In the genomic region with DNA sequence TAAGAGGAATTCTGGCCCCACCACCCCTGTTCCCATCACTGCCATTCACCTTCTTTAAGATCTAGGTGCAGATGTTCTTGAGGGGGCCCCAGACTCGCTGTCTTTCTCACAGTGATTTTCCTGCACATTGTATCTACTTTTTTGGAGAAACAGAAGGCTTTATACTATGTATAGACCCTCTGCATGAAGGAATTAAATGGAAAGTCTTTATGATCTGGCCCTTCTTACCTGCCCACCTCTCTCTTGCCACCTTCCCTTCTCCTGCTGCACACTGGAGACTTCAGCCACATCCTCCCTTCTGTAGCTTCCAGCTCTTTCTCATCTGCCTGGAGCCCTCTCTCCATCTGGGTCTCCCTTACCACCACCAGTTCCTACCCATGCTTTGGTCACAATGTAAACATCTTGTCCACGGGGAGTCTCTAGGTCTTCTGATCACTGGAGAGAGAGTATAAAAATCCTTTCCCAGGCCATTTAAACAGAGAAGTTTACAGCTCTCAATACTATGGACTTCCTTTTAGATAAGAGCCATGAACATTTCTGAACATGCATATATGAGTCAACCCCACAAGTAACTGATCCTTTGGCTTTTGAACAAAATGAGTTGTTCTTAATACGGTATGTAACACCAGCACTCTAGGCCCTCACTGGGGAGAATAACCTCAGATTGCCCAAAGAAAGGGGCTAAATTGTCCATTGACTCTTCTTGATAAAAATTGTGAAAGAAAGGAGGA, we compare ENCODE assay signal across 11 cellular contexts. TPM values are rescaled to one million over a fixed set of nuclear protein-coding genes. Genes with fewer than 3 reads are reported as not detected.
DNase-seq lines count a peak whose midpoint lies in the region; ATAC-seq, FAIRE-seq and TF ChIP-seq lines count a peak whose summit lies in the region.
"Had no signal": no experiment of that assay in that cellular context is flagged by ENCODE, and none has a peak within 500 bp of the region (broad histone marks: within the 10 kb centered on the region; RNA-seq: fewer than 3 reads in every experiment).

No MANE protein-coding gene starts in this region.

- peaks cover 78% of the 10 kb centered on the region for H3K4me1 Mint-ChIP-seq in activated T-helper 1 cell treated with anti-CD3 and anti-CD28 coated beads, Interleukin-12 subunit alpha, Interleukin-12 subunit beta, Interleukin-2, Interleukin-4 antibody, amounts not matched to agents 30 ng/mL and 10 ng/mL and 1 ng/mL, durations not matched to agents 14 hours and 24 hours and 36 hours (ENCODE audit: low read depth)

- no peaks in the 10 kb centered on the region for H3K27me3 Mint-ChIP-seq in activated T-helper 1 cell treated with anti-CD3 and anti-CD28 coated beads, Interleukin-12 subunit alpha, Interleukin-12 subunit beta, Interleukin-2, Interleukin-4 antibody, amounts not matched to agents 30 ng/mL and 10 ng/mL and 1 ng/mL, durations not matched to agents 14 hours and 24 hours and 36 hours (ENCODE audit: insufficient read depth)

- dilution Hi-C loops in keratinocyte (cut with MboI; ENCODE audit: extremely low pct_ligation_motif_present, low sequenced_read_pairs): no loop called here

- H3K27ac Mint-ChIP-seq in activated T-helper 1 cell treated with anti-CD3 and anti-CD28 coated beads, Interleukin-12 subunit alpha, Interleukin-12 subunit beta, Interleukin-2, Interleukin-4 antibody, amounts not matched to agents 30 ng/mL and 10 ng/mL and 1 ng/mL, durations not matched to agents 14 hours and 24 hours and 36 hours: peak overlapping the region; percentile 93

- no peak overlapping the region for H3K9ac ChIP-seq in keratinocyte (ENCODE audit: control insufficient read depth, extremely low read depth, insufficient read depth, low read length)
- H3K9ac ChIP-seq: KMS-11 had no signal

- H3K4me2 ChIP-seq in keratinocyte (ENCODE audit: control insufficient read depth, extremely low read depth, insufficient read depth, low read depth, low read length): peak overlapping the region; percentile 76
- H3K4me2 ChIP-seq in PC-9: no peak overlapping the region
- H3K4me2 ChIP-seq: KMS-11 had no signal

- H4K20me1 ChIP-seq in keratinocyte (ENCODE audit: control insufficient read depth, extremely low read depth, insufficient read depth, low read length): no peaks in the 10 kb centered on the region
- H4K20me1 ChIP-seq in PC-9 (ENCODE audit: insufficient read depth): no peaks in the 10 kb centered on the region

- H3K9me3 ChIP-seq in right atrium auricular region (no peaks in the 10 kb centered on the region), keratinocyte (ENCODE audit: control insufficient read depth, low read depth, low read length) (no peaks in the 10 kb centered on the region), PC-9 (ENCODE audit: insufficient read depth, low read depth) (no peaks in the 10 kb centered on the region), gastroesophageal sphincter (no peaks in the 10 kb centered on the region)

- H3K79me2 ChIP-seq in keratinocyte (ENCODE audit: control insufficient read depth, insufficient read depth, low read length) (no peaks in the 10 kb centered on the region), PC-9 (ENCODE audit: low read depth) (no peaks in the 10 kb centered on the region)

- peaks cover 3% of the 10 kb centered on the region for H3K9me3 Mint-ChIP-seq in activated T-helper 1 cell treated with anti-CD3 and anti-CD28 coated beads, Interleukin-12 subunit alpha, Interleukin-12 subunit beta, Interleukin-2, Interleukin-4 antibody, amounts not matched to agents 30 ng/mL and 10 ng/mL and 1 ng/mL, durations not matched to agents 14 hours and 24 hours and 36 hours

- H2AFZ ChIP-seq in keratinocyte (ENCODE audit: control insufficient read depth, low read length): peak overlapping the region; percentile 85
- no peak overlapping the region for H2AFZ ChIP-seq in PC-9

- H3K36me3 Mint-ChIP-seq in activated T-helper 1 cell treated with anti-CD3 and anti-CD28 coated beads, Interleukin-12 subunit alpha, Interleukin-12 subunit beta, Interleukin-2, Interleukin-4 antibody, amounts not matched to agents 30 ng/mL and 10 ng/mL and 1 ng/mL, durations not matched to agents 14 hours and 24 hours and 36 hours (ENCODE audit: low read depth): peaks cover 40% of the 10 kb centered on the region

- no peak overlapping the region for H3K4me3 ChIP-seq in right atrium auricular region
- peak overlapping the region in 1 of 3 experiments; percentile 28 for H3K4me3 ChIP-seq in keratinocyte (ENCODE audit: control insufficient read depth in 2 of 3, extremely low read depth in 1 of 3, insufficient read depth in 2 of 3, low read depth in 1 of 3, low read length in 3 of 3)
- H3K4me3 ChIP-seq in PC-9: no peak overlapping the region
- no peak overlapping the region for H3K4me3 ChIP-seq in gastroesophageal sphincter

- WGBS in gastroesophageal sphincter (ENCODE audit: low coverage in 1 of 2), 2 donors: 74 to 85% methylated on average over 3 of the region's 3 CpGs

- H3K36me3 ChIP-seq in right atrium auricular region (no peaks in the 10 kb centered on the region), keratinocyte (ENCODE audit: control insufficient read depth in 2 of 2, extremely low read depth in 1 of 2, insufficient read depth in 2 of 2, low read length in 2 of 2) (no peaks in the 10 kb centered on the region), PC-9 (ENCODE audit: low read depth) (no peaks in the 10 kb centered on the region), gastroesophageal sphincter (no peaks in the 10 kb centered on the region)
- H3K36me3 ChIP-seq: WERI-Rb-1 had no signal

- ATAC-seq in left cardiac atrium: no peak
- no peak for ATAC-seq in HG03196 (IDR thresholded peaks at IDR 0.05; ENCODE audit: unreplicated experiment)
- ATAC-seq in gastroesophageal sphincter: no peak

- no peaks in the 10 kb centered on the region for H3K9me1 ChIP-seq in keratinocyte (ENCODE audit: control insufficient read depth, extremely low read depth, insufficient read depth, low read length)

- H3K4me1 ChIP-seq in right atrium auricular region (no peaks in the 10 kb centered on the region), keratinocyte (ENCODE audit: control insufficient read depth, extremely low read depth, insufficient read depth, low read length) (peaks cover 36% of the 10 kb centered on the region), PC-9 (replicated peaks; ENCODE audit: insufficient read depth) (no peaks in the 10 kb centered on the region), gastroesophageal sphincter (no peaks in the 10 kb centered on the region)

- no peak for TF ChIP-seq POLR2A in gastroesophageal sphincter (IDR thresholded peaks at IDR 0.05)

- no peak overlapping the region for H3K4me3 Mint-ChIP-seq in activated T-helper 1 cell treated with anti-CD3 and anti-CD28 coated beads, Interleukin-12 subunit alpha, Interleukin-12 subunit beta, Interleukin-2, Interleukin-4 antibody, amounts not matched to agents 30 ng/mL and 10 ng/mL and 1 ng/mL, durations not matched to agents 14 hours and 24 hours and 36 hours

- CTCF ChIA-PET in PC-9 (lab: Charles Lee): interaction anchor here (0.6 to 1.6 kb wide), 3 partner anchors 12 to 1525 kb away, joined by 3 to 5 read pairs (median 3); no protein-coding TSS in a partner anchor

- TF ChIP-seq EP300 in gastroesophageal sphincter (IDR thresholded peaks at IDR 0.05): no peak

- TF ChIP-seq CTCF in right atrium auricular region (IDR thresholded peaks at IDR 0.05): no peak
- TF ChIP-seq CTCF in keratinocyte (optimal IDR thresholded peaks at IDR 0.05 in 1 of 3, IDR thresholded peaks at IDR 0.05 in 1 of 3, conservative IDR thresholded peaks at IDR 0.05 in 1 of 3; ENCODE audit: extremely low read depth in 1 of 3, insufficient read depth in 2 of 3, low read length in 3 of 3): no peak
- TF ChIP-seq CTCF in PC-9 (conservative IDR thresholded peaks at IDR 0.05): no peak
- no peak for TF ChIP-seq CTCF in gastroesophageal sphincter (IDR thresholded peaks at IDR 0.05)

- FAIRE-seq in keratinocyte (lab: Jason Lieb, UNC): peak; percentile 81

- intact Hi-C loops in left cardiac atrium (cut with DNase I): no loop called here
- intact Hi-C loops in activated T-helper 1 cell treated with anti-CD3 and anti-CD28 coated beads, Interleukin-12 subunit alpha, Interleukin-12 subunit beta, Interleukin-2, Interleukin-4 antibody, amounts not matched to agents 30 ng/mL and 10 ng/mL and 1 ng/mL, durations not matched to agents 14 hours and 24 hours and 36 hours (cut with micrococcal nuclease): loop anchor here (1.0 to 10.0 kb wide), 2 partner anchors 30 to 1034 kb away; no protein-coding TSS in a partner anchor
- intact Hi-C loops in PC-9 (cut with micrococcal nuclease; ENCODE audit: unreplicated experiment): no loop called here

- H3F3A ChIP-seq in PC-9 (ENCODE audit: insufficient read depth, low read depth): no peaks in the 10 kb centered on the region

- H3K27ac ChIP-seq in right atrium auricular region (no peak overlapping the region), keratinocyte (ENCODE audit: control insufficient read depth, insufficient read depth, low read length) (peak overlapping the region; percentile 70), PC-9 (no peak overlapping the region), gastroesophageal sphincter (no peak overlapping the region)
- H3K27ac ChIP-seq: KMS-11, WERI-Rb-1 had no signal

- POLR2A ChIA-PET in PC-9 (lab: Charles Lee; ENCODE audit: unreplicated experiment): no interaction called here

- no peaks in the 10 kb centered on the region for H3K27me3 ChIP-seq in right atrium auricular region
- no peaks in the 10 kb centered on the region for H3K27me3 ChIP-seq in keratinocyte (ENCODE audit: control insufficient read depth, extremely low read depth, insufficient read depth, low read length)
- no peaks in the 10 kb centered on the region for H3K27me3 ChIP-seq in PC-9 (ENCODE audit: insufficient read depth, low read depth)
- no peaks in the 10 kb centered on the region for H3K27me3 ChIP-seq in gastroesophageal sphincter

- BruUV-seq in PC-9 (replicated peaks; lab: Mats Ljungman, UMichigan): no TSS peak

- H3K9me2 ChIP-seq in PC-9 (ENCODE audit: insufficient read depth): no peaks in the 10 kb centered on the region

- DNase-seq in right atrium auricular region (ENCODE audit: low spot score) (peak; percentile 11), left cardiac atrium (no peak), keratinocyte (ENCODE audit: low read depth, low spot score) (no peak), PC-9 (no peak), GM19240 (ENCODE audit: insufficient read length, low spot score) (no peak)
- no peak for DNase-seq in activated T-helper 1 cell treated with anti-CD3 and anti-CD28 coated beads, Interleukin-12 subunit alpha, Interleukin-12 subunit beta, Interleukin-2, Interleukin-4 antibody, amounts not matched to agents 30 ng/mL and 10 ng/mL and 1 ng/mL, durations not matched to agents 14 hours and 24 hours and 36 hours (ENCODE audit: low spot score)
- DNase-seq: NCI-H82, WERI-Rb-1 had no signal

RNA-seq across cellular contexts. Expression of gene ARHGAP25, which starts 5.7 kb away (rescaled TPM):
- total RNA-seq in right atrium auricular region (10 to 100 TPM in 1 of 2 donors, 1 to 10 TPM in 1; 4.2 to 12.8 TPM), left cardiac atrium (10 to 100 TPM in 1 of 2 donors, 1 to 10 TPM in 1; 6.8 to 11.0 TPM), PC-9 (2021) (not detected in 2 replicates), gastroesophageal sphincter (1 to 10 TPM; 2.2 to 7.3 (median 4.4) TPM)
- total RNA-seq in activated T-helper 1 cell treated with anti-CD3 and anti-CD28 coated beads, Interleukin-12 subunit alpha, Interleukin-12 subunit beta, Interleukin-2, Interleukin-4 antibody, amounts not matched to agents 30 ng/mL and 10 ng/mL and 1 ng/mL, durations not matched to agents 14 hours and 24 hours and 36 hours: 71.6 and 74.2 TPM in 2 replicates
- polyA plus RNA-seq in keratinocyte: 15.9 to 28.6 TPM (median 25.3 TPM) in 3 replicates
- polyA plus RNA-seq in keratinocyte (2011; ENCODE audit: low read depth): 4.2 TPM
- 15.0 and 18.9 TPM in 2 replicates for polyA plus RNA-seq in keratinocyte (2011; cell fraction: cytosol; rRNA removed)
- polyA plus RNA-seq in keratinocyte (2011; cell fraction: nucleus; rRNA removed): 29.7 and 33.2 TPM in 2 replicates
- 4.4 and 19.4 TPM in 2 replicates for polyA plus RNA-seq in keratinocyte (2012; ENCODE audit: low replicate concordance)
- polyA minus RNA-seq in keratinocyte: 15.2 to 21.8 TPM (median 18.5 TPM) in 3 replicates
- polyA minus RNA-seq in keratinocyte (2011; cell fraction: cytosol; rRNA and poly(A)+ RNA removed): 8.6 TPM
- 9.9 and 15.5 TPM in 2 replicates for polyA minus RNA-seq in keratinocyte (2011; cell fraction: nucleus; rRNA and poly(A)+ RNA removed)
